ENCODE assay signal across 8 cellular contexts in the genomic region with DNA sequence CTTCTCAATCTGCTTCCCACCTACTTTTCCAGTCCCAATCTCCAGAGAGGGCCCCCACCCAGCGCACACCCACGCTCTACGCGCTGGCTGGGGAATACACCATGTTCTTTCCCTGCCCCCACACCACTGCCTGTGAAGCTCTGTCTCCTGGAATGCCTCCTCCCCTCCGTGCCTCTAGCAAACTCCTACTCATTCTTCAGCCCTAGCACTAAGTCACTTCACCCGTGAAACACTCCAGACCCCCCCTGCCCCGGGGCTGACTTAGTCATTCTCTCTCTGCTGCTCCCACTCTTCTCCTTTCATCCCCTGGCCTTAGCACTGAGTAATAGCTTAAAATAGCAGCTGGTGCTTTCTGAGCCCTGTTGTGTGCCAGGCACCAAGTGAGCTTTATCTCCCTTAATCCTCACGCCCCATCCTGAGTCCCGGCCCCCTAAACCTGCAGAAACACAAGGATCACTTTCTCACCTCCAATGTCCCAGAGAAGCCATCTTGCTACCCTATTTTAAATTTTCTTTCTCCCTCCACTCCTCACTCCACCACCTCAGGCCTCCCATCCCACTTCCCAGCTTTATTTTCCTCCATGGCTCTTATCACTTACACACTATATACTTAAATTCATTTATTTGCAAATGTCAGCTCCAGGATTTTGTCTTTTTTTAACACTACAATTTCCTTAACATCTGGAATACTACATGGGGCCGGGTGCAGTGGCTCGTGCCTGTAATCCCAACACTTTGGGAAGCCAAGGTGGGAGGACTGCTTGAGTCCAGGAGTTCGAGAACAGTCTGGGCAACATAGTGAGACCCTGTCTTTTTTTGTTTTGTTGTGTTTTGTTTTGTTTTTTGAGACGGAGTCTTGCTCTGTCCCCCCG. TPM values are rescaled to one million over a fixed set of nuclear protein-coding genes. Genes with fewer than 3 reads are reported as not detected.
DNase-seq lines count a peak whose midpoint lies in the region; ATAC-seq, FAIRE-seq and TF ChIP-seq lines count a peak whose summit lies in the region.

No MANE protein-coding gene starts in this region.

- intact Hi-C loops in transverse colon (cut with DNase I; ENCODE audit: low total_unique reads): no loop called here

- no peaks in the 10 kb centered on the region for H3K36me3 ChIP-seq in transverse colon

- TF ChIP-seq CTCF in omental fat pad (IDR thresholded peaks at IDR 0.05) (no peak), transverse colon (IDR thresholded peaks at IDR 0.05) (no peak)

- in situ Hi-C loops in transverse colon (cut with MboI; ENCODE audit: low pct_ligation_motif_present in 1 of 4, low pct_unique_long_range_greater_than_20kb in 1 of 4, low sequenced_read_pairs in 3 of 4): loop anchor here in 3 of 4 donors (25.0 kb wide), 2 partner anchors 238 to 538 kb away; a partner anchor contains a TSS

- peak overlapping the region; percentile 46 to 64 (median 61) for H3K27ac ChIP-seq in transverse colon

- H3K4me1 ChIP-seq in transverse colon: peaks cover 0 to 28% (median 6%) of the 10 kb centered on the region in 4 donors

- TF ChIP-seq POLR2A in transverse colon (IDR thresholded peaks at IDR 0.05): no peak

- ATAC-seq in esophagus mucosa (peak; percentile 84), omental fat pad (ENCODE audit: low FRiP score) (peak; percentile 92), HG03520 (IDR thresholded peaks at IDR 0.05; ENCODE audit: unreplicated experiment) (no peak), GM19351 (IDR thresholded peaks at IDR 0.05; ENCODE audit: unreplicated experiment) (no peak), GM21717 (IDR thresholded peaks at IDR 0.05; ENCODE audit: unreplicated experiment) (no peak)

- no peaks in the 10 kb centered on the region for H3K27me3 ChIP-seq in transverse colon

- DNase-seq in H4 (ENCODE audit: low spot score): peak; percentile 77
- DNase-seq in omental fat pad (ENCODE audit: low spot score): peak; percentile 86
- peak; percentile 53 for DNase-seq in transverse colon

- TF ChIP-seq EP300 in transverse colon (IDR thresholded peaks at IDR 0.05; ENCODE audit: low read depth): no peak

- no peaks in the 10 kb centered on the region for H3K9me3 ChIP-seq in transverse colon

- no peak overlapping the region for H3K4me3 ChIP-seq in transverse colon

- 51 to 60% methylated on average over 9 to 14 of the region's 14 CpGs for WGBS in transverse colon (ENCODE audit: low coverage in 1 of 2), 2 donors

- peak; percentile 53 for FAIRE-seq in TTC549 (lab: Jason Lieb, UNC)

RNA-seq across cellular contexts. Expression of a gene that starts 6.3 kb away (rescaled TPM):
- 1.6 and 3.3 TPM in 2 replicates for total RNA-seq in H4 (2014; rRNA removed; shearing (Covaris generic))
- 6.5 TPM for total RNA-seq in esophagus mucosa
- total RNA-seq in omental fat pad: 10 to 100 TPM in 1 of 4 donors, 1 to 10 TPM in 3; 1.1 to 20.5 (median 5.9) TPM
- total RNA-seq in transverse colon: 10 to 100 TPM in 3 of 4 donors, 1 to 10 TPM in 1; 1.2 to 34.8 (median 17.2) TPM

RNA-seq across cellular contexts. Expression of a gene that starts 33.7 kb away (rescaled TPM):
- total RNA-seq in H4 (2014; rRNA removed; shearing (Covaris generic)): 0.14 and 0.58 TPM in 2 replicates
- total RNA-seq in esophagus mucosa: 1.2 TPM
- total RNA-seq in omental fat pad: 10 to 100 TPM in 3 of 4 donors, 1 to 10 TPM in 1; 7.8 to 81.8 (median 16.6) TPM
- 10 to 100 TPM in 1 of 4 donors, 1 to 10 TPM in 3; 4.6 to 15.7 (median 8.7) TPM for total RNA-seq in transverse colon

Comparison
In these comparisons a context has a peak if more than half of its experiments do, and no peak if none do; other contexts are left out.
1. ATAC-seq: peak in esophagus mucosa (single experiment) and omental fat pad (single experiment); none in HG03520 (single experiment), GM19351 (single experiment) and GM21717 (single experiment).
2. Peak in every context shown above with its lines, with median percentiles within 50 percentile points of each other: DNase-seq.